Comparison of ENCODE assay signal across 20 cellular contexts in the genomic region with DNA sequence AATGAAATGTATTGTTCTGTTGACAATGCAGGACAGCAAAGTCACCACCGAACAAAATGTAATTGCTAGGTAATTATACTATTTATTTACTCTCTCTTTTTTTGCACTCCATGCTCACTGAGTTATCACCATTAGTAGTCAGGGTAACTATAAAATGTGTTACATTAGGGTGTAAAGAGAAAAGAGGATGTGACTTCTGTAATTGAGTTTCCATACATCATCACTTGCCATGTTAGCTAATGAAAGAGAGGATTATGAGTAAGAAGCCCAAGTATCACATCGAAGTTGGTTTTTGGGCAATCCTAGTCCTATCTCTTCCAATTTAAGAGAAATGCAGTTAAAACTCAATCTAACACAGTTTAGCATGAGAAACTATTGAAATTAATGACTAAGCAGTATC. TPM values are rescaled to one million over a fixed set of nuclear protein-coding genes. Genes with fewer than 3 reads are reported as not detected.
DNase-seq lines count a peak whose midpoint lies in the region; ATAC-seq and TF ChIP-seq lines count a peak whose summit lies in the region.
"Had no signal": no experiment of that assay in that cellular context is flagged by ENCODE, and none has a peak within 500 bp of the region (broad histone marks: within the 10 kb centered on the region; RNA-seq: fewer than 3 reads in every experiment).

No MANE protein-coding gene starts in this region.

- no peaks in the 10 kb centered on the region for H3K36me3 Mint-ChIP-seq in Calu3 (ENCODE audit: insufficient read depth, unreplicated experiment)

- BruUV-seq in Calu3 (replicated peaks; lab: Mats Ljungman, UMichigan): no TSS peak

- H3K27me3 ChIP-seq in left ventricle myocardium inferior (ENCODE audit: low read depth) (no peaks in the 10 kb centered on the region), right cardiac atrium (ENCODE audit: control insufficient read depth, insufficient read depth) (no peaks in the 10 kb centered on the region), endocrine pancreas (ENCODE audit: control insufficient read depth, insufficient read depth, low read length) (no peaks in the 10 kb centered on the region), right atrium auricular region (no peaks in the 10 kb centered on the region)
- H3K27me3 ChIP-seq: upper lobe of left lung had no signal

- H3K9me3 ChIP-seq in left ventricle myocardium inferior (replicated peaks): no peaks in the 10 kb centered on the region
- no peaks in the 10 kb centered on the region for H3K9me3 ChIP-seq in right cardiac atrium (ENCODE audit: control insufficient read depth, low read length)
- no peaks in the 10 kb centered on the region for H3K9me3 ChIP-seq in endocrine pancreas (ENCODE audit: control insufficient read depth, low read length)
- H3K9me3 ChIP-seq in right atrium auricular region: no peaks in the 10 kb centered on the region
- H3K9me3 ChIP-seq: upper lobe of left lung had no signal

- H3K4me3 ChIP-seq in left ventricle myocardium inferior (no peak overlapping the region), right cardiac atrium (ENCODE audit: low read length) (no peak overlapping the region), endocrine pancreas (ENCODE audit: control insufficient read depth, insufficient read depth, low read length) (peak overlapping the region; percentile 14), right atrium auricular region (no peak overlapping the region)
- H3K4me3 ChIP-seq: PC-9, smooth muscle cell, upper lobe of left lung had no signal

- intact Hi-C loops in left ventricle myocardium inferior (cut with micrococcal nuclease): loop anchor here (10.0 kb wide), 1 partner anchor 308 kb away; the partner anchor contains the start of gene ZXDB
- intact Hi-C loops in right cardiac atrium (cut with DNase I): no loop called here
- intact Hi-C loops in Calu3 (cut with micrococcal nuclease; ENCODE audit: unreplicated experiment): no loop called here

- WGBS in right cardiac atrium: 81% methylated on average over 2 of the region's 2 CpGs

- H3K27ac Mint-ChIP-seq in Calu3 (ENCODE audit: unreplicated experiment): no peak overlapping the region
- H3K27ac Mint-ChIP-seq: activated CD8-positive, alpha-beta T cell treated with anti-CD3 and anti-CD28 coated beads for 36 hours; activated naive CD8-positive, alpha-beta T cell had no signal

- H3K4me1 Mint-ChIP-seq in Calu3 (ENCODE audit: low read depth, unreplicated experiment): peaks cover 9% of the 10 kb centered on the region

- CTCF ChIA-PET in Calu3 (lab: Charles Lee): no interaction called here

- H3K4me1 ChIP-seq in left ventricle myocardium inferior (peaks cover 72% of the 10 kb centered on the region), right cardiac atrium (ENCODE audit: control insufficient read depth, insufficient read depth, low read length) (no peaks in the 10 kb centered on the region), endocrine pancreas (ENCODE audit: control insufficient read depth, insufficient read depth, low read length) (peaks cover 28% of the 10 kb centered on the region), right atrium auricular region (peaks cover 0 to 25% of the 10 kb centered on the region in 2 donors)

- no peaks in the 10 kb centered on the region for H3K9me3 Mint-ChIP-seq in Calu3 (ENCODE audit: low read depth, unreplicated experiment)
- H3K9me3 Mint-ChIP-seq: central memory CD8-positive, alpha-beta T cell had no signal

- no peak overlapping the region for H3K9ac ChIP-seq in endocrine pancreas (ENCODE audit: control insufficient read depth, insufficient read depth, low read length)

- no peak overlapping the region for H3K4me3 Mint-ChIP-seq in Calu3 (ENCODE audit: low read depth, unreplicated experiment)
- H3K4me3 Mint-ChIP-seq: activated CD8-positive, alpha-beta T cell treated with anti-CD3 and anti-CD28 coated beads for 36 hours; activated naive CD8-positive, alpha-beta T cell; central memory CD8-positive, alpha-beta T cell had no signal

- H3K27me3 Mint-ChIP-seq in Calu3 (ENCODE audit: unreplicated experiment): no peaks in the 10 kb centered on the region
- H3K27me3 Mint-ChIP-seq: activated CD8-positive, alpha-beta T cell treated with anti-CD3 and anti-CD28 coated beads for 36 hours; activated naive CD8-positive, alpha-beta T cell; central memory CD8-positive, alpha-beta T cell had no signal

- no peak for TF ChIP-seq CTCF in left ventricle myocardium inferior (IDR thresholded peaks at IDR 0.05; ENCODE audit: borderline replicate concordance)
- TF ChIP-seq CTCF in right atrium auricular region (IDR thresholded peaks at IDR 0.05): no peak
- TF ChIP-seq CTCF in Calu3 (IDR thresholded peaks at IDR 0.05; ENCODE audit: unreplicated experiment): no peak

- no peak for ATAC-seq in right cardiac atrium
- ATAC-seq: activated CD8-positive, alpha-beta T cell treated with anti-CD3 and anti-CD28 coated beads for 36 hours had no signal

- peak overlapping the region; percentile 82 for H3K27ac ChIP-seq in left ventricle myocardium inferior (replicated peaks)
- H3K27ac ChIP-seq in right cardiac atrium (ENCODE audit: low read length): no peak overlapping the region
- no peak overlapping the region for H3K27ac ChIP-seq in right atrium auricular region
- H3K27ac ChIP-seq: PC-9, upper lobe of left lung had no signal

- DNase-seq in left ventricle myocardium inferior: no peak
- no peak for DNase-seq in right cardiac atrium
- peak; percentile 71 for DNase-seq in NCI-H1417 treated with DMSO at 0.1 percent for 48 hours (lab: John Stamatoyannopoulos, UW)
- no peak for DNase-seq in NCI-H69 (lab: John Stamatoyannopoulos, UW)
- DNase-seq in DMS79 (lab: John Stamatoyannopoulos, UW): no peak
- no peak for DNase-seq in right atrium auricular region (ENCODE audit: low spot score)
- DNase-seq in Calu3: no peak
- DNase-seq: activated CD4-positive, CD25-positive, alpha-beta regulatory T cell treated with anti-CD3 and anti-CD28 coated beads, Interleukin-2, amount 50 U/mL, for 72 hours; activated CD8-positive, alpha-beta T cell treated with anti-CD3 and anti-CD28 coated beads for 36 hours; GF-D8; glutamatergic neuron; mesenchymal stem cell; PC-9; SHP77 treated with DMSO at 0.1 percent for 48 hours; stimulated activated CD4-positive, alpha-beta T cell treated with anti-CD3 and anti-CD28 coated beads, Interleukin-2, amount 100 ng/mL, for 24 hours; upper lobe of left lung had no signal

- H3K36me3 ChIP-seq in left ventricle myocardium inferior (no peaks in the 10 kb centered on the region), endocrine pancreas (ENCODE audit: control insufficient read depth, insufficient read depth, low read length) (no peaks in the 10 kb centered on the region), right atrium auricular region (no peaks in the 10 kb centered on the region)
- H3K36me3 ChIP-seq: upper lobe of left lung had no signal

RNA-seq across cellular contexts. Expression of gene ZXDA, which starts 7.6 kb away (rescaled TPM):
- total RNA-seq in left ventricle myocardium inferior (4.0 TPM), right cardiac atrium (1 to 10 TPM; 3.8 to 4.7 (median 4.6) TPM), right atrium auricular region (1 to 10 TPM; 5.1 to 5.3 TPM), Calu3 (2022) (3.5 and 4.0 TPM in 2 replicates)
- 1.0 TPM for polyA plus RNA-seq in right cardiac atrium
- total RNA-seq: smooth muscle cell had no signal
- polyA plus RNA-seq: smooth muscle cell had no signal
